In genomic region chr17:76353004-76353598, GRCh38 we compare ENCODE assay signal across 8 cellular contexts. TPM values are rescaled to one million over a fixed set of nuclear protein-coding genes. Genes with fewer than 3 reads are reported as not detected.
DNase-seq lines count a peak whose midpoint lies in the region; ATAC-seq and TF ChIP-seq lines count a peak whose summit lies in the region.

No MANE protein-coding gene starts in this region.

- H3K4me1 Mint-ChIP-seq in HFFc6 (ENCODE audit: low read depth), result peaks cover 25% of the 10 kb centered on the region
- H3K4me1 Mint-ChIP-seq in stimulated activated memory B cell treated with anti-CD40 and anti-IgM and Interleukin-4, amounts not matched to agents 10 μg/mL and 1 μg/mL and 100 μg/mL, for 72 hours, result peaks cover 28% of the 10 kb centered on the region

- H3K9me3 Mint-ChIP-seq in HFFc6, result no peaks in the 10 kb centered on the region
- H3K9me3 Mint-ChIP-seq in stimulated activated memory B cell treated with anti-CD40 and anti-IgM and Interleukin-4, amounts not matched to agents 10 μg/mL and 1 μg/mL and 100 μg/mL, for 72 hours, result no peaks in the 10 kb centered on the region

- H3K36me3 ChIP-seq in OCI-LY3 (replicated peaks; ENCODE audit: low read depth, low read length), result no peaks in the 10 kb centered on the region
- H3K36me3 ChIP-seq in breast epithelium, result no peaks in the 10 kb centered on the region

- intact Hi-C loops in breast epithelium (cut with DNase I; ENCODE audit: low total_unique reads), result no loop called here

- peak overlapping the region; percentile 95; the same call in 1 of the 2 replicates for H2AFZ ChIP-seq in OCI-LY3 (ENCODE audit: low read depth, low read length)

- peak overlapping the region; percentile 97 for H3K4me3 Mint-ChIP-seq in HFFc6
- peak overlapping the region; percentile 82 for H3K4me3 Mint-ChIP-seq in stimulated activated memory B cell treated with anti-CD40 and anti-IgM and Interleukin-4, amounts not matched to agents 10 μg/mL and 1 μg/mL and 100 μg/mL, for 72 hours

- H3K79me2 ChIP-seq in OCI-LY3 (ENCODE audit: low read length), result peaks cover 6% of the 10 kb centered on the region

- TF ChIP-seq POLR2A in breast epithelium (IDR thresholded peaks at IDR 0.05), result no peak

- H3K27me3 ChIP-seq in OCI-LY3 (ENCODE audit: low read depth, low read length) (no peaks in the 10 kb centered on the region), breast epithelium (no peaks in the 10 kb centered on the region), layer of hippocampus (ENCODE audit: control insufficient read depth, insufficient read depth, low read length) (no peaks in the 10 kb centered on the region)

- H3K9me3 ChIP-seq in OCI-LY3 (ENCODE audit: insufficient read depth, low read length) (no peaks in the 10 kb centered on the region), breast epithelium (no peaks in the 10 kb centered on the region)

- no peak overlapping the region for H3K27ac ChIP-seq in OCI-LY3 (ENCODE audit: low read length)
- H3K27ac ChIP-seq in breast epithelium, result peak overlapping the region; percentile 87 to 92
- H3K27ac ChIP-seq in layer of hippocampus (ENCODE audit: low read depth, low read length), result peak overlapping the region; percentile 87

- H3K36me3 Mint-ChIP-seq in HFFc6 (ENCODE audit: low read depth), result no peaks in the 10 kb centered on the region
- no peaks in the 10 kb centered on the region for H3K36me3 Mint-ChIP-seq in stimulated activated memory B cell treated with anti-CD40 and anti-IgM and Interleukin-4, amounts not matched to agents 10 μg/mL and 1 μg/mL and 100 μg/mL, for 72 hours

- no peaks in the 10 kb centered on the region; the same call in 1 of the 2 replicates for H3K27me3 Mint-ChIP-seq in HFFc6 (ENCODE audit: insufficient read depth)
- H3K27me3 Mint-ChIP-seq in stimulated activated memory B cell treated with anti-CD40 and anti-IgM and Interleukin-4, amounts not matched to agents 10 μg/mL and 1 μg/mL and 100 μg/mL, for 72 hours, result no peaks in the 10 kb centered on the region

- TF ChIP-seq CTCF in HFFc6 (IDR thresholded peaks at IDR 0.05), result no peak
- no peak for TF ChIP-seq CTCF in OCI-LY3 (IDR thresholded peaks at IDR 0.05; ENCODE audit: low read depth, low read length)
- no peak for TF ChIP-seq CTCF in breast epithelium (IDR thresholded peaks at IDR 0.05)

- peak overlapping the region; percentile 80 for H3K9ac ChIP-seq in OCI-LY3 (ENCODE audit: low read length)

- H3K4me2 ChIP-seq in OCI-LY3 (ENCODE audit: low read length), result peak overlapping the region; percentile 93

- no peaks in the 10 kb centered on the region for H4K20me1 ChIP-seq in OCI-LY3 (ENCODE audit: insufficient read depth, low read length)

- H3K4me3 ChIP-seq in OCI-LY3 (ENCODE audit: low read length) (peak overlapping the region; percentile 93), breast epithelium (peak overlapping the region; percentile 83 to 96 (median 93))

- ATAC-seq in stimulated activated memory B cell treated with anti-CD40 and anti-IgM and Interleukin-4, amounts not matched to agents 10 μg/mL and 1 μg/mL and 100 μg/mL, for 72 hours, result peak; percentile 45

- H3K27ac Mint-ChIP-seq in HFFc6, result peak overlapping the region; percentile 100
- H3K27ac Mint-ChIP-seq in stimulated activated memory B cell treated with anti-CD40 and anti-IgM and Interleukin-4, amounts not matched to agents 10 μg/mL and 1 μg/mL and 100 μg/mL, for 72 hours, result peak overlapping the region; percentile 95

- H3K4me1 ChIP-seq in OCI-LY3 (ENCODE audit: low read length) (peaks cover 19% of the 10 kb centered on the region), breast epithelium (no peaks in the 10 kb centered on the region)

- DNase-seq in NCI-H2227 (lab: John Stamatoyannopoulos, UW; ENCODE audit: unreplicated experiment) (peak; percentile 57), NCI-H2227 treated with DMSO at 0.1 percent for 48 hours (lab: John Stamatoyannopoulos, UW) (no peak), HFFc6 (no peak), breast epithelium (ENCODE audit: low spot score in 2 of 2) (no peak), NCI-H2171 (lab: John Stamatoyannopoulos, UW) (no peak)

RNA-seq across cellular contexts. Expression of gene PRPSAP1, which starts 0.6 kb away (rescaled TPM):
- 10 to 100 TPM; 32.6 to 37.4 (median 35.1) TPM for total RNA-seq in HFFc6 (2021; fragmentation: NEBNext Ultra II Directional; extraction: Animal tissue kit (Norgen Biotek cat#: 25700))
- 100 to 1,000 TPM in 1 of 3 donors, 10 to 100 TPM in 2; 71.4 to 110 (median 78.3) TPM for total RNA-seq in breast epithelium

RNA-seq across cellular contexts. Expression of gene SPHK1, which starts 31.3 kb away (rescaled TPM):
- 10 to 100 TPM; 53.9 to 68.1 (median 55.7) TPM for total RNA-seq in HFFc6 (2021; fragmentation: NEBNext Ultra II Directional; extraction: Animal tissue kit (Norgen Biotek cat#: 25700))
- 10 to 100 TPM in 2 of 3 donors, 1 to 10 TPM in 1; 9.6 to 28.5 (median 23.0) TPM for total RNA-seq in breast epithelium

RNA-seq across cellular contexts. Expression of gene QRICH2, which starts 45.0 kb away (rescaled TPM):
- 1 to 10 TPM; 1.2 to 2.3 (median 1.4) TPM for total RNA-seq in HFFc6 (2021; fragmentation: NEBNext Ultra II Directional; extraction: Animal tissue kit (Norgen Biotek cat#: 25700))
- 1 to 10 TPM; 3.0 to 4.3 (median 3.8) TPM for total RNA-seq in breast epithelium
